In genomic region chr18:67354091-67354490, GRCh38 we compare ENCODE assay signal across 13 cellular contexts.
DNase-seq lines count a peak whose midpoint lies in the region; ATAC-seq and TF ChIP-seq lines count a peak whose summit lies in the region.
"Had no signal": no experiment of that assay in that cellular context is flagged by ENCODE, and none has a peak within 500 bp of the region (broad histone marks: within the 10 kb centered on the region; RNA-seq: fewer than 3 reads in every experiment).

No MANE protein-coding gene starts in this region.

- no peaks in the 10 kb centered on the region for H3K9me3 Mint-ChIP-seq in MCF 10A (ENCODE audit: unreplicated experiment)
- H3K9me3 Mint-ChIP-seq: CD4-positive, alpha-beta T cell had no signal

- BruUV-seq in mammary epithelial cell (replicated peaks; lab: Mats Ljungman, UMichigan), result no TSS peak
- BruUV-seq in MCF 10A (replicated peaks; lab: Mats Ljungman, UMichigan), result no TSS peak

- H3K4me1 ChIP-seq in mammary epithelial cell (ENCODE audit: insufficient read depth, low read length), result no peaks in the 10 kb centered on the region
- no peaks in the 10 kb centered on the region for H3K4me1 ChIP-seq in iPS DF 6.9 (ENCODE audit: control insufficient read depth, insufficient read depth, low read length)
- H3K4me1 ChIP-seq in aorta (ENCODE audit: control insufficient read depth in 1 of 2, insufficient read depth in 2 of 2, low read length in 2 of 2), result no peaks in the 10 kb centered on the region
- H3K4me1 ChIP-seq: Caco-2, HAP-1 had no signal

- no peak overlapping the region for H3K27ac Mint-ChIP-seq in MCF 10A (ENCODE audit: low read depth, unreplicated experiment)
- H3K27ac Mint-ChIP-seq: CD4-positive, alpha-beta T cell had no signal

- CTCF ChIA-PET in mammary epithelial cell (lab: Charles Lee; ENCODE audit: low non-redundant PET), result no interaction called here
- CTCF ChIA-PET in MCF 10A (lab: Yijun Ruan, JAX), result no interaction called here

- H3K27ac ChIP-seq in mammary epithelial cell (ENCODE audit: insufficient read depth, low read depth, low read length), result no peak overlapping the region
- no peak overlapping the region for H3K27ac ChIP-seq in iPS DF 6.9 (ENCODE audit: low read length)
- H3K27ac ChIP-seq in aorta (ENCODE audit: low read depth in 1 of 2, low read length in 2 of 2), result no peak overlapping the region
- H3K27ac ChIP-seq: C4-2B had no signal

- no peaks in the 10 kb centered on the region for H3K36me3 ChIP-seq in mammary epithelial cell (ENCODE audit: insufficient read depth, low read length)
- no peaks in the 10 kb centered on the region for H3K36me3 ChIP-seq in H7 (replicated peaks; ENCODE audit: control insufficient read depth, insufficient read depth, low read length)
- no peaks in the 10 kb centered on the region for H3K36me3 ChIP-seq in iPS DF 6.9 (ENCODE audit: control insufficient read depth, insufficient read depth, low read length)
- H3K36me3 ChIP-seq in aorta (ENCODE audit: control insufficient read depth in 1 of 2, insufficient read depth in 2 of 2, low read length in 1 of 2), result no peaks in the 10 kb centered on the region
- H3K36me3 ChIP-seq: HAP-1 had no signal

- dilution Hi-C loops in mammary epithelial cell (cut with HindIII; ENCODE audit: low sequenced_read_pairs), result no loop called here

- H3K4me1 Mint-ChIP-seq in MCF 10A (ENCODE audit: insufficient read depth, unreplicated experiment), result no peaks in the 10 kb centered on the region

- POLR2A ChIA-PET in MCF 10A (lab: Yijun Ruan, JAX), result no interaction called here

- WGBS in mammary epithelial cell (ENCODE audit: low coverage, missing lambda C conversion rate), result 14% methylated on average over 1 of the region's 1 CpG
- WGBS in iPS DF 6.9 (ENCODE audit: insufficient coverage, insufficient read length), result no CpG with 5 or more reads among the region's 1 CpG
- WGBS in aorta, 2 donors, result 33 to 43% methylated on average over 1 of the region's 1 CpG

- no peak overlapping the region for H3K4me3 Mint-ChIP-seq in MCF 10A (ENCODE audit: unreplicated experiment)
- H3K4me3 Mint-ChIP-seq: CD4-positive, alpha-beta T cell had no signal

- in situ Hi-C loops in mammary epithelial cell (cut with MboI; ENCODE audit: low sequenced_read_pairs in 2 of 2), result no loop called here

- intact Hi-C loops in mammary epithelial cell (cut with micrococcal nuclease), result no loop called here
- intact Hi-C loops in MCF 10A (cut with micrococcal nuclease), result no loop called here
- intact Hi-C loops in aorta (cut with DNase I), result no loop called here

- DNase-seq in mammary epithelial cell (no peak), MCF 10A (ENCODE audit: unreplicated experiment) (no peak), H7 (peak; percentile 2), iPS DF 6.9 (ENCODE audit: low read depth, low spot score) (peak; percentile 2), aorta (no peak)
- DNase-seq: Caco-2; CD4-positive, alpha-beta T cell; DMS153; DMS79; GDM1 had no signal

- no peak overlapping the region for H3K9ac ChIP-seq in mammary epithelial cell (ENCODE audit: insufficient read depth, low read length)

- TF ChIP-seq CTCF in mammary epithelial cell (conservative IDR thresholded peaks at IDR 0.05 in 1 of 2, IDR thresholded peaks at IDR 0.05 in 1 of 2; ENCODE audit: extremely low read depth in 1 of 2, insufficient read depth in 1 of 2, low read depth in 1 of 2, low read length in 2 of 2) (no peak), MCF 10A (IDR thresholded peaks at IDR 0.05; ENCODE audit: unreplicated experiment) (no peak)

- peak overlapping the region; percentile 42 for H2AFZ ChIP-seq in mammary epithelial cell (ENCODE audit: low read depth, low read length)

- ATAC-seq in aorta (ENCODE audit: low FRiP score), result no peak
- no peak for ATAC-seq in HG03520 (IDR thresholded peaks at IDR 0.05; ENCODE audit: unreplicated experiment)

- H3K79me2 ChIP-seq in mammary epithelial cell (ENCODE audit: insufficient read depth, low read length), result no peaks in the 10 kb centered on the region

- H3K9me3 ChIP-seq in mammary epithelial cell (replicated peaks; ENCODE audit: insufficient read depth, low read length) (no peaks in the 10 kb centered on the region), iPS DF 6.9 (ENCODE audit: control insufficient read depth, insufficient read depth, low read length) (no peaks in the 10 kb centered on the region), aorta (ENCODE audit: control insufficient read depth, low read length) (no peaks in the 10 kb centered on the region)
- H3K9me3 ChIP-seq: Caco-2, HAP-1 had no signal

- H4K20me1 ChIP-seq in mammary epithelial cell (ENCODE audit: insufficient read depth, low read length), result no peaks in the 10 kb centered on the region

- H3K27me3 Mint-ChIP-seq in MCF 10A (ENCODE audit: insufficient read depth, unreplicated experiment), result no peaks in the 10 kb centered on the region
- H3K27me3 Mint-ChIP-seq: CD4-positive, alpha-beta T cell had no signal

- H3K4me2 ChIP-seq in mammary epithelial cell (ENCODE audit: insufficient read depth, low read depth, low read length), result no peak overlapping the region

- no peaks in the 10 kb centered on the region for H3K36me3 Mint-ChIP-seq in MCF 10A (ENCODE audit: insufficient read depth, unreplicated experiment)

- no peaks in the 10 kb centered on the region for H3K27me3 ChIP-seq in mammary epithelial cell (ENCODE audit: insufficient read depth, low read length)
- H3K27me3 ChIP-seq in H7 (ENCODE audit: control insufficient read depth, insufficient read depth, low read length), result no peaks in the 10 kb centered on the region
- no peaks in the 10 kb centered on the region for H3K27me3 ChIP-seq in iPS DF 6.9 (ENCODE audit: control insufficient read depth, insufficient read depth, low read length)
- no peaks in the 10 kb centered on the region for H3K27me3 ChIP-seq in aorta (ENCODE audit: control insufficient read depth in 1 of 2, insufficient read depth in 2 of 2, low read length in 1 of 2)

- no peak overlapping the region for H3K4me3 ChIP-seq in mammary epithelial cell (replicated peaks in 1 of 3; ENCODE audit: insufficient read depth in 1 of 3, low read depth in 2 of 3, low read length in 3 of 3)
- H3K4me3 ChIP-seq in H7 (ENCODE audit: insufficient read depth, low read depth, low read length), result no peak overlapping the region
- no peak overlapping the region for H3K4me3 ChIP-seq in iPS DF 6.9 (ENCODE audit: low read length)
- H3K4me3 ChIP-seq in aorta (ENCODE audit: low read length in 2 of 2), result no peak overlapping the region
- H3K4me3 ChIP-seq: HAP-1 had no signal

Comparison
In these comparisons a context has a peak if more than half of its experiments do, and no peak if none do; other contexts are left out.
1. DNase-seq: peak in H7 (single experiment) and iPS DF 6.9 (single experiment); none in mammary epithelial cell (single experiment), MCF 10A (single experiment) and aorta (0 of 2).